Comparison of ENCODE assay signal across 21 cellular contexts in genomic region chr13:98285852-98286594, GRCh38.
A peak's percentile ranks its signal among the peaks of the same experiment; 100 is the strongest.
DNase-seq lines count a peak whose midpoint lies in the region; ATAC-seq, FAIRE-seq and TF ChIP-seq lines count a peak whose summit lies in the region.
"Had no signal": no experiment of that assay in that cellular context is flagged by ENCODE, and none has a peak within 500 bp of the region (broad histone marks: within the 10 kb centered on the region; RNA-seq: fewer than 3 reads in every experiment).

No MANE protein-coding gene starts in this region.

- no peak overlapping the region for H2AFZ ChIP-seq in H1 (ENCODE audit: low read length)

- POLR2A ChIA-PET in A673 (lab: Charles Lee; ENCODE audit: low non-redundant PET) (interaction anchor here (0.7 kb wide), 1 partner anchor 1492 kb away, joined by 4 read pairs; no protein-coding TSS in a partner anchor), H1 (lab: Charles Lee; ENCODE audit: partially characterized antibody) (no interaction called here)

- intact Hi-C loops in A673 (cut with micrococcal nuclease; ENCODE audit: unreplicated experiment) = loop anchor here (10.0 kb wide), 1 partner anchor 141 kb away; the partner anchor contains the start of gene FARP1
- intact Hi-C loops in Right ventricle myocardium inferior (cut with DNase I) = no loop called here

- no TSS peak for BruUV-seq in A673 (replicated peaks; lab: Mats Ljungman, UMichigan)

- TF ChIP-seq CTCF in A673 (conservative IDR thresholded peaks at IDR 0.05; ENCODE audit: low read depth, low read length) (no peak), H1 (IDR thresholded peaks at IDR 0.05; ENCODE audit: control extremely low read depth in 1 of 3, insufficient read depth in 1 of 3, low read depth in 1 of 3, low read length in 3 of 3) (no peak)

- no peak overlapping the region for H4K5ac ChIP-seq in H1 (ENCODE audit: insufficient read length, low read depth, low read length)

- no peak for TF ChIP-seq RAD21 in H1 (IDR thresholded peaks at IDR 0.05 in 1 of 2, conservative IDR thresholded peaks at IDR 0.05 in 1 of 2; ENCODE audit: low read depth in 2 of 2, low read length in 2 of 2)

- H3K56ac ChIP-seq in H1 (replicated peaks; ENCODE audit: insufficient read length, low read depth, low read length) = no peak overlapping the region

- no peaks in the 10 kb centered on the region for H3K9me3 ChIP-seq in A673 (ENCODE audit: low read depth, low read length, poor library complexity, severe bottlenecking)
- no peaks in the 10 kb centered on the region for H3K9me3 ChIP-seq in H1 (ENCODE audit: insufficient read depth in 2 of 2, low read depth in 1 of 2, low read length in 1 of 2)
- H3K9me3 ChIP-seq: HAP-1, mucosa of descending colon, right lobe of liver had no signal

- H3K23ac ChIP-seq in H1 (ENCODE audit: insufficient read length) = no peak overlapping the region

- CTCF ChIA-PET in A673 (lab: Charles Lee) (no interaction called here), H1 (lab: Charles Lee; ENCODE audit: partially characterized antibody) (interaction anchor here (1.6 kb wide), 1 partner anchor 64 kb away, joined by 4 read pairs; no protein-coding TSS in a partner anchor)

- H3K4ac ChIP-seq in H1 (replicated peaks; ENCODE audit: insufficient read length, low read depth, low read length) = no peak overlapping the region

- no peak overlapping the region for H2BK120ac ChIP-seq in H1 (replicated peaks; ENCODE audit: low read depth, low read length)

- H2BK15ac ChIP-seq in H1 (ENCODE audit: low read length) = 0 out of 2 replicates have a peak overlapping the region, but pooled peaks have one; percentile 65

- H4K8ac ChIP-seq in H1 (ENCODE audit: extremely low read depth, insufficient read depth, low read length) = no peak overlapping the region

- peak overlapping the region; percentile 44; the same call in 1 of the 2 replicates for H2BK5ac ChIP-seq in H1 (ENCODE audit: low read depth, low read length)

- DNase-seq in A673 (ENCODE audit: low spot score) (peak; percentile 41), NCI-H1417 treated with DMSO at 0.1 percent for 48 hours (lab: John Stamatoyannopoulos, UW) (peak; percentile 28), NCI-H82 (lab: John Stamatoyannopoulos, UW) (peak; percentile 83), H1 (ENCODE audit: low read depth in 1 of 2, low spot score in 2 of 2) (no peak), NCI-H510A treated with DMSO at 0.1 percent for 48 hours (lab: John Stamatoyannopoulos, UW) (no peak), DMS53 treated with DMSO at 0.1 percent for 48 hours (lab: John Stamatoyannopoulos, UW; ENCODE audit: unreplicated experiment) (no peak), Right ventricle myocardium inferior (ENCODE audit: missing footprints) (no peak)
- DNase-seq: activated CD4-positive, alpha-beta T cell treated with anti-CD3 and anti-CD28 coated beads, Interleukin-2, amount 10 ng/mL, durations not matched to agents 24 days and 14 days; activated naive CD4-positive, alpha-beta T cell treated with anti-CD3 and anti-CD28 coated beads for 36 hours; activated T-cell treated with anti-CD3 and anti-CD28 coated beads for 4 hours; C1 segment of cervical spinal cord; mucosa of descending colon; NCI-H2227 treated with DMSO at 0.1 percent for 48 hours; right lobe of liver; SIG-M5; stimulated activated CD4-positive, alpha-beta T cell treated with anti-CD3 and anti-CD28 coated beads, Interleukin-2, amount 100 ng/mL, for 24 hours had no signal

- ATAC-seq in HG02759 (IDR thresholded peaks at IDR 0.05; ENCODE audit: unreplicated experiment) (no peak), Right ventricle myocardium inferior (no peak)
- ATAC-seq: foreskin keratinocyte, mucosa of descending colon had no signal

- H3K79me2 ChIP-seq in H1 (ENCODE audit: control insufficient read depth in 1 of 2, insufficient read depth in 2 of 2, low read length in 2 of 2) = peaks cover 0 to 20% of the 10 kb centered on the region in 2 experiments; a peak in 2 of 4 replicates

- H3K9ac ChIP-seq in H1 (replicated peaks in 1 of 4; ENCODE audit: extremely low read depth in 1 of 4, low read depth in 3 of 4, low read length in 3 of 4) = no peak overlapping the region

- no peaks in the 10 kb centered on the region for H4K20me1 ChIP-seq in H1 (replicated peaks in 1 of 2; ENCODE audit: control insufficient read depth in 1 of 2, insufficient read depth in 2 of 2, low read length in 2 of 2)

- H3K36me3 ChIP-seq in A673 (ENCODE audit: insufficient read depth, low read length, poor library complexity, severe bottlenecking) = no peaks in the 10 kb centered on the region
- no peaks in the 10 kb centered on the region for H3K36me3 ChIP-seq in H1 (ENCODE audit: control insufficient read depth in 2 of 4, insufficient read depth in 4 of 4, low read length in 3 of 4)
- H3K36me3 ChIP-seq: HAP-1, right lobe of liver had no signal

- peak overlapping the region; percentile 69; the same call in 1 of the 2 replicates for H2BK20ac ChIP-seq in H1 (ENCODE audit: low read length)

- peak overlapping the region in 1 of 2 experiments; percentile 23; a peak in 1 of 4 replicates for H3K4me2 ChIP-seq in H1 (ENCODE audit: insufficient read depth in 1 of 2, low read depth in 2 of 2, low read length in 2 of 2)

- WGBS in H1 (ENCODE audit: extremely low coverage in 1 of 2, insufficient coverage in 1 of 2, insufficient read length in 1 of 2, insufficient replicate concordance in 2 of 2, low coverage in 1 of 2, low lambda C conversion rate in 2 of 2, missing lambda C conversion rate in 1 of 2), 2 experiments = 87% methylated on average over 12 of the region's 12 CpGs; no CpG with 5 or more reads in 1 of the 2 experiments

- peaks cover 5% of the 10 kb centered on the region for H3K79me1 ChIP-seq in H1 (ENCODE audit: low read depth, low read length)

- no peak overlapping the region for H2BK12ac ChIP-seq in H1 (ENCODE audit: low read depth, low read length)

- peak overlapping the region; percentile 65; the same call in 1 of the 2 replicates for H3K18ac ChIP-seq in H1 (ENCODE audit: extremely low read depth, low read length)

- no peak overlapping the region for H3K14ac ChIP-seq in H1 (ENCODE audit: insufficient read length)

- no peaks in the 10 kb centered on the region for H3K23me2 ChIP-seq in H1 (ENCODE audit: low read depth, low read length)

- TF ChIP-seq EP300 in H1 (IDR thresholded peaks at IDR 0.05; ENCODE audit: borderline replicate concordance in 1 of 2, low read depth in 2 of 2, low read length in 2 of 2) = no peak

- no peak overlapping the region for H2AK5ac ChIP-seq in H1 (ENCODE audit: low read depth, low read length)

- H4K91ac ChIP-seq in H1 (replicated peaks; ENCODE audit: insufficient read length, low read length) = no peak overlapping the region

- no peak for TF ChIP-seq POLR2A in H1 (IDR thresholded peaks at IDR 0.05; ENCODE audit: control extremely low read depth in 1 of 2, low read depth in 2 of 2, low read length in 2 of 2)

- H3K27me3 ChIP-seq in A673 (replicated peaks; ENCODE audit: insufficient read depth, low read depth, low read length, poor library complexity) (no peaks in the 10 kb centered on the region), H1 (replicated peaks in 1 of 4; ENCODE audit: control insufficient read depth in 3 of 4, extremely low read depth in 1 of 4, insufficient read depth in 3 of 4, low read length in 3 of 4) (no peaks in the 10 kb centered on the region)
- H3K27me3 ChIP-seq: foreskin keratinocyte, right lobe of liver had no signal

- no peak overlapping the region for H3K4me3 ChIP-seq in A673 (ENCODE audit: low read depth, low read length, poor library complexity, severe bottlenecking)
- no peak overlapping the region for H3K4me3 ChIP-seq in H1 (ENCODE audit: extremely low read depth in 1 of 4, insufficient read depth in 2 of 4, low read depth in 3 of 4, low read length in 4 of 4)
- H3K4me3 ChIP-seq: coronary artery, HAP-1, mucosa of descending colon, right lobe of liver had no signal

- H3K27ac ChIP-seq in A673 (ENCODE audit: low read depth, low read length, poor library complexity, severe bottlenecking) (peak overlapping the region; percentile 73), H1 (ENCODE audit: low read depth, low read length) (no peak overlapping the region)
- H3K27ac ChIP-seq: coronary artery, foreskin keratinocyte, right lobe of liver had no signal

- no peak for FAIRE-seq in H1 (lab: Jason Lieb, UNC)
- FAIRE-seq: A204.1 had no signal

- H3K4me1 ChIP-seq in A673 (ENCODE audit: insufficient read depth, low read length, poor library complexity, severe bottlenecking) (peaks cover 39% of the 10 kb centered on the region), H1 (replicated peaks in 1 of 4; ENCODE audit: control insufficient read depth in 3 of 4, insufficient read depth in 4 of 4, low read length in 3 of 4) (peaks cover 3 to 10% (median 7%) of the 10 kb centered on the region in 4 experiments; a peak in 6 of 7 replicates)
- H3K4me1 ChIP-seq: right lobe of liver had no signal

TF ChIP-seq in H1, 55 proteins besides CTCF, POLR2A, EP300 and RAD21:
- TF ChIP-seq SP1 (IDR thresholded peaks at IDR 0.05; ENCODE audit: low read depth, low read length) (no peak), CBX8 (IDR thresholded peaks at IDR 0.05; ENCODE audit: borderline replicate concordance, low read depth, low read length) (no peak), SP4 (IDR thresholded peaks at IDR 0.05; ENCODE audit: low read length) (no peak)

Comparison
In these comparisons a context has a peak if more than half of its experiments do, and no peak if none do; other contexts are left out.
1. DNase-seq: peak in A673 (single experiment), NCI-H1417 treated with DMSO at 0.1 percent for 48 hours (single experiment) and NCI-H82 (single experiment); none in H1 (0 of 2), NCI-H510A treated with DMSO at 0.1 percent for 48 hours (single experiment), DMS53 treated with DMSO at 0.1 percent for 48 hours (single experiment) and Right ventricle myocardium inferior (single experiment).